6 cellular contexts compared by ENCODE assay signal in the genomic region with DNA sequence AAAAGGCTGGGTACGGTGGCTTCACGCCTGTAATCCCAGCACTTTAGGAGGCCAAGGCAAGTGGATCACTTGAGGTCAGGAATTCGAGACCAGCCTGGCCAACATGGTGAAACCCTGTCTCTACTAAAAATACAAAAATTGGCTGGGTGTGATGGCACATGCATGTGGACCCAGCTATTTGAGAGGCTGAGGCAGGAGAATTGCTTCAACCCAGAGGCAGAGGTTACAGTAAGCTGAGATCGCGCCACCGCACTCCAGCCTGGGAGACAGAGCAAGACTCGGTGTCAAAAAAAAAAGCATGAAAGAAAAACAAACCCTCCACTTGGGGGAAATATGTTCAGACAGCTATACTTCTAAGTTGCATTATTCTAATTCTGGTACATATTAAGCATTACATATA. TPM values are rescaled to one million over a fixed set of nuclear protein-coding genes. Genes with fewer than 3 reads are reported as not detected.
DNase-seq lines count a peak whose midpoint lies in the region; ATAC-seq and TF ChIP-seq lines count a peak whose summit lies in the region.
"Not testable (repeated sequence)": the region's sequence is repeated elsewhere in the genome, so short reads cannot be mapped to it uniquely, and the experiment has no call there.

No MANE protein-coding gene starts in this region.

- not testable (repeated sequence) for H3K36me3 ChIP-seq in Panc1 (ENCODE audit: control insufficient read depth, insufficient read depth, low read length); psoas muscle (ENCODE audit: insufficient read depth in 1 of 2, low read depth in 1 of 2)

- not testable (repeated sequence) for H3K27me3 ChIP-seq in Panc1 (ENCODE audit: control insufficient read depth, insufficient read depth, low read length); psoas muscle (ENCODE audit: insufficient read depth in 3 of 3, low read length in 2 of 3)

- H3K4me1 ChIP-seq in Panc1 (ENCODE audit: control insufficient read depth, insufficient read depth, low read length), result peaks cover 38% of the 10 kb centered on the region
- peaks cover 15% of the 10 kb centered on the region for H3K4me1 ChIP-seq in psoas muscle

- intact Hi-C loops in Panc1 (cut with micrococcal nuclease; ENCODE audit: unreplicated experiment), result not testable (repeated sequence)
- intact Hi-C loops in left ventricle myocardium superior (cut with micrococcal nuclease) (loop anchor here (10.0 kb wide), 1 partner anchor 45 kb away; no protein-coding TSS in a partner anchor), psoas muscle (cut with DNase I) (loop anchor here (5.0 kb wide), 2 partner anchors 38 to 52 kb away; no protein-coding TSS in a partner anchor)

- H3K4me3 ChIP-seq in Panc1 (ENCODE audit: low read depth in 2 of 2, low read length in 2 of 2); psoas muscle: not testable (repeated sequence)

- POLR2A ChIA-PET in Panc1 (lab: Charles Lee), result not testable (repeated sequence)
- POLR2A ChIA-PET in activated naive CD8-positive, alpha-beta T cell treated with anti-CD3 and anti-CD28 coated beads, Interleukin-2, amount 10 ng/mL, durations not matched to agents 7 days and 5 days (lab: Charles Lee), result interaction anchor here (8.4 to 53.3 kb wide), 3 partner anchors 15 to 44 kb away, joined by 225 to 1812 read pairs (median 231); no protein-coding TSS in a partner anchor

- not testable (repeated sequence) for TF ChIP-seq CTCF in C4-2B (conservative IDR thresholded peaks at IDR 0.05); Panc1 (IDR thresholded peaks at IDR 0.05); psoas muscle (IDR thresholded peaks at IDR 0.05)

- H3K27me3 Mint-ChIP-seq in T-helper 17 cell; activated naive CD8-positive, alpha-beta T cell treated with anti-CD3 and anti-CD28 coated beads, Interleukin-2, amount 10 ng/mL, durations not matched to agents 7 days and 5 days: not testable (repeated sequence)

- H3K4me3 Mint-ChIP-seq in T-helper 17 cell; activated naive CD8-positive, alpha-beta T cell treated with anti-CD3 and anti-CD28 coated beads, Interleukin-2, amount 10 ng/mL, durations not matched to agents 7 days and 5 days: not testable (repeated sequence)

- not testable (repeated sequence) for ATAC-seq in Panc1; T-helper 17 cell; activated naive CD8-positive, alpha-beta T cell treated with anti-CD3 and anti-CD28 coated beads, Interleukin-2, amount 10 ng/mL, durations not matched to agents 7 days and 5 days (ENCODE audit: low read depth); left ventricle myocardium superior
- ATAC-seq in psoas muscle, result peak; percentile 21 to 49 (median 34)

- in situ Hi-C loops in Panc1 (cut with HindIII; ENCODE audit: low pct_unique_long_range_greater_than_20kb, low sequenced_read_pairs), result loop anchor here (5.0 kb wide), 1 partner anchor 33 kb away; no protein-coding TSS in a partner anchor

- not testable (repeated sequence) for H3K9me3 ChIP-seq in Panc1 (ENCODE audit: control insufficient read depth, insufficient read depth, low read depth, low read length); T-helper 17 cell (ENCODE audit: control insufficient read depth, low read length, poor library complexity, severe bottlenecking); psoas muscle

- H3K27ac ChIP-seq in C4-2B (0 out of 2 replicates have a peak overlapping the region, but pooled peaks have one; percentile 0), Panc1 (ENCODE audit: low read length) (peak overlapping the region; percentile 91), psoas muscle (peak overlapping the region; percentile 98)

- H3K36me3 Mint-ChIP-seq in T-helper 17 cell (ENCODE audit: low read depth), result not testable (repeated sequence)
- H3K36me3 Mint-ChIP-seq in activated naive CD8-positive, alpha-beta T cell treated with anti-CD3 and anti-CD28 coated beads, Interleukin-2, amount 10 ng/mL, durations not matched to agents 7 days and 5 days, result peaks cover 23% of the 10 kb centered on the region

- peaks cover 45% of the 10 kb centered on the region for H3K4me1 Mint-ChIP-seq in T-helper 17 cell
- peaks cover 44% of the 10 kb centered on the region for H3K4me1 Mint-ChIP-seq in activated naive CD8-positive, alpha-beta T cell treated with anti-CD3 and anti-CD28 coated beads, Interleukin-2, amount 10 ng/mL, durations not matched to agents 7 days and 5 days

- BruUV-seq in Panc1 (replicated peaks; lab: Mats Ljungman, UMichigan), result not testable (repeated sequence)

- H3K9me3 Mint-ChIP-seq in activated naive CD8-positive, alpha-beta T cell treated with anti-CD3 and anti-CD28 coated beads, Interleukin-2, amount 10 ng/mL, durations not matched to agents 7 days and 5 days, result not testable (repeated sequence)

- CTCF ChIA-PET in Panc1 (lab: Charles Lee), result not testable (repeated sequence)

- not testable (repeated sequence) for DNase-seq in Panc1 (ENCODE audit: low read depth, low spot score); T-helper 17 cell; activated naive CD8-positive, alpha-beta T cell treated with anti-CD3 and anti-CD28 coated beads, Interleukin-2, amount 10 ng/mL, durations not matched to agents 7 days and 5 days
- DNase-seq in left ventricle myocardium superior (peak; percentile 6), psoas muscle (peak; percentile 36 to 76)

- 32 to 49% (median 47%) methylated on average over 7 of the region's 7 CpGs for WGBS in psoas muscle, 3 donors

- peak overlapping the region; percentile 34 for H3K27ac Mint-ChIP-seq in T-helper 17 cell
- H3K27ac Mint-ChIP-seq in activated naive CD8-positive, alpha-beta T cell treated with anti-CD3 and anti-CD28 coated beads, Interleukin-2, amount 10 ng/mL, durations not matched to agents 7 days and 5 days, result peak overlapping the region; percentile 56

RNA-seq across cellular contexts. Expression of gene DDIT4, which starts 5.9 kb away (rescaled TPM):
- total RNA-seq in Panc1 (2021; ENCODE audit: unreplicated experiment), result 157 TPM
- polyA plus RNA-seq in Panc1 (2012; ENCODE audit: insufficient read length), result 344 TPM
- total RNA-seq in T-helper 17 cell, result 100 to 1,000 TPM; 186 to 300 TPM
- total RNA-seq in activated naive CD8-positive, alpha-beta T cell treated with anti-CD3 and anti-CD28 coated beads, Interleukin-2, amount 10 ng/mL, durations not matched to agents 7 days and 5 days, result 100 to 1,000 TPM; 150 to 159 TPM
- 64.2 TPM for total RNA-seq in left ventricle myocardium superior
- 100 to 1,000 TPM in 1 of 4 donors, 10 to 100 TPM in 3; 16.1 to 220 (median 65.4) TPM for total RNA-seq in psoas muscle
- polyA plus RNA-seq in psoas muscle, result 100 to 1,000 TPM; 114 to 744 (median 487) TPM

Comparison
In these comparisons a context has a peak if more than half of its experiments do, and no peak if none do; other contexts are left out.
1. H3K27ac ChIP-seq: peak in every context shown above with its lines; median percentile 98 in psoas muscle; 91 in Panc1; 0 in C4-2B.